Comparison of ENCODE assay signal across 1 cellular context in genomic region chr7:44797329-44798258, GRCh38.
TF ChIP-seq lines count a peak whose summit lies in the region.

No MANE protein-coding gene starts in this region.

TF ChIP-seq in HepG2, 621 proteins besides CTCF, POLR2A, EP300 and RAD21 (continued from another document and continues in another):
- TF ChIP-seq, protein P1, sequence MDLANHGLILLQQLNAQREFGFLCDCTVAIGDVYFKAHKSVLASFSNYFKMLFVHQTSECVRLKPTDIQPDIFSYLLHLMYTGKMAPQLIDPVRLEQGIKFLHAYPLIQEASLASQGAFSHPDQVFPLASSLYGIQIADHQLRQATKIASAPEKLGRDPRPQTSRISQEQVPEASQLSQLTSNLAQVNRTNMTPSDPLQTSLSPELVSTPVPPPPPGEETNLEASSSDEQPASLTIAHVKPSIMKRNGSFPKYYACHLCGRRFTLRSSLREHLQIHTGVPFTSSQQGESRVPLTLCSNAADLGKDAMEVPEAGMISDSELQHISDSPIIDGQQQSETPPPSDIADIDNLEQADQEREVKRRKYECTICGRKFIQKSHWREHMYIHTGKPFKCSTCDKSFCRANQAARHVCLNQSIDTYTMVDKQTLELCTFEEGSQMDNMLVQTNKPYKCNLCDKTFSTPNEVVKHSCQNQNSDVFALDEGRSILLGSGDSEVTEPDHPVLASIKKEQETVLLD (CRISPR knock-in tag; IDR thresholded peaks at IDR 0.05; ENCODE audit: low read depth): no peak
- TF ChIP-seq SMAD3 (CRISPR knock-in tag; IDR thresholded peaks at IDR 0.05) (no peak), ZNF121 (CRISPR knock-in tag; IDR thresholded peaks at IDR 0.05) (no peak), ZHX2 (IDR thresholded peaks at IDR 0.05; ENCODE audit: low read depth) (no peak), ZHX2 (CRISPR knock-in tag; IDR thresholded peaks at IDR 0.05; ENCODE audit: borderline replicate concordance) (no peak), TBX3 (IDR thresholded peaks at IDR 0.05; ENCODE audit: borderline replicate concordance) (no peak), NR2F1 (CRISPR knock-in tag; IDR thresholded peaks at IDR 0.05) (no peak), SOX5 (CRISPR knock-in tag; IDR thresholded peaks at IDR 0.05; ENCODE audit: borderline replicate concordance) (no peak), RARA (CRISPR knock-in tag; IDR thresholded peaks at IDR 0.05) (no peak), ZFP36L2 (CRISPR knock-in tag; IDR thresholded peaks at IDR 0.05) (no peak), TRAFD1 (CRISPR knock-in tag; IDR thresholded peaks at IDR 0.05; ENCODE audit: borderline replicate concordance) (no peak), ZNF792 (CRISPR knock-in tag; IDR thresholded peaks at IDR 0.05) (no peak), ZNF556 (CRISPR knock-in tag; IDR thresholded peaks at IDR 0.05; ENCODE audit: borderline replicate concordance) (no peak), ZNF10 (CRISPR knock-in tag; IDR thresholded peaks at IDR 0.05; ENCODE audit: borderline replicate concordance, low read depth) (no peak), ZFYVE20 (CRISPR knock-in tag; IDR thresholded peaks at IDR 0.05; ENCODE audit: borderline replicate concordance, low read depth) (no peak), SRF (IDR thresholded peaks at IDR 0.05; ENCODE audit: low read depth, low read length) (peak; percentile 66; the same call in 1 of the 2 replicates), CEBPB (IDR thresholded peaks at IDR 0.05; ENCODE audit: borderline replicate concordance, low read depth, low read length) (no peak), AHDC1 (CRISPR knock-in tag; IDR thresholded peaks at IDR 0.05; ENCODE audit: borderline replicate concordance) (no peak), ATM (IDR thresholded peaks at IDR 0.05; ENCODE audit: borderline replicate concordance) (no peak), GPN1 (CRISPR knock-in tag; IDR thresholded peaks at IDR 0.05; ENCODE audit: borderline replicate concordance) (no peak), CBX2 (IDR thresholded peaks at IDR 0.05; ENCODE audit: low read depth, low read length) (no peak), CBX2 (CRISPR knock-in tag; IDR thresholded peaks at IDR 0.05; ENCODE audit: low read depth) (no peak), ZBTB7B (CRISPR knock-in tag; IDR thresholded peaks at IDR 0.05) (no peak), CBFB (CRISPR knock-in tag; IDR thresholded peaks at IDR 0.05) (no peak), MAFF (IDR thresholded peaks at IDR 0.05; ENCODE audit: low read depth, low read length) (no peak), NFIC (IDR thresholded peaks at IDR 0.05; ENCODE audit: low read length) (no peak), PLRG1 (conservative IDR thresholded peaks at IDR 0.05) (no peak), ZNF891 (CRISPR knock-in tag; IDR thresholded peaks at IDR 0.05) (no peak), AKAP8 (CRISPR knock-in tag; IDR thresholded peaks at IDR 0.05) (no peak), TEF (CRISPR knock-in tag; IDR thresholded peaks at IDR 0.05) (no peak), KAT7 (CRISPR knock-in tag; IDR thresholded peaks at IDR 0.05; ENCODE audit: borderline replicate concordance) (no peak), DPF2 (CRISPR knock-in tag; IDR thresholded peaks at IDR 0.05; ENCODE audit: borderline replicate concordance, low read depth) (no peak), ZMYM3 (CRISPR knock-in tag; IDR thresholded peaks at IDR 0.05) (no peak), ZNF501 (CRISPR knock-in tag; IDR thresholded peaks at IDR 0.05) (no peak; the same call in 1 of the 2 replicates), KLF9 (CRISPR knock-in tag; IDR thresholded peaks at IDR 0.05; ENCODE audit: low read depth) (no peak), SIN3B (IDR thresholded peaks at IDR 0.05; ENCODE audit: low read length) (no peak), ZNF547 (CRISPR knock-in tag; IDR thresholded peaks at IDR 0.05) (no peak), POLR2AphosphoS5 (IDR thresholded peaks at IDR 0.05; ENCODE audit: low read depth, low read length) (peak; percentile 34; the same call in 1 of the 2 replicates), ZNF296 (CRISPR knock-in tag; conservative IDR thresholded peaks at IDR 0.05) (peak; percentile 39; the same call in 1 of the 2 replicates), ZNF709 (CRISPR knock-in tag; IDR thresholded peaks at IDR 0.05) (no peak), ZNF607 (CRISPR knock-in tag; IDR thresholded peaks at IDR 0.05; ENCODE audit: borderline replicate concordance) (no peak), ZBTB8A (CRISPR knock-in tag; IDR thresholded peaks at IDR 0.05; ENCODE audit: borderline replicate concordance, low read depth) (no peak), ZNF713 (CRISPR knock-in tag; IDR thresholded peaks at IDR 0.05) (no peak), REPIN1 (CRISPR knock-in tag; IDR thresholded peaks at IDR 0.05; ENCODE audit: borderline replicate concordance, low read depth) (peak; percentile 29; the same call in 1 of the 2 replicates), SOX13 (IDR thresholded peaks at IDR 0.05) (no peak), SOX13 (CRISPR knock-in tag; conservative IDR thresholded peaks at IDR 0.05 in 1 of 2, IDR thresholded peaks at IDR 0.05 in 1 of 2) (no peak), GABPA (IDR thresholded peaks at IDR 0.05; ENCODE audit: low read depth, low read length) (no peak), GABPA (CRISPR knock-in tag; IDR thresholded peaks at IDR 0.05; ENCODE audit: low read depth) (peak; percentile 60), NFRKB (IDR thresholded peaks at IDR 0.05) (no peak), PHF20 (CRISPR knock-in tag; IDR thresholded peaks at IDR 0.05) (no peak), MYC (CRISPR knock-in tag; IDR thresholded peaks at IDR 0.05; ENCODE audit: borderline replicate concordance) (no peak), ZSCAN9 (CRISPR knock-in tag; IDR thresholded peaks at IDR 0.05; ENCODE audit: borderline replicate concordance) (0 out of 2 replicates have a peak, but pooled peaks have one; percentile 72), TARDBP (CRISPR knock-in tag; IDR thresholded peaks at IDR 0.05) (no peak; the same call in 1 of the 2 replicates), NFYB (CRISPR knock-in tag; IDR thresholded peaks at IDR 0.05) (0 out of 2 replicates have a peak, but pooled peaks have one; percentile 14), STAT5B (CRISPR knock-in tag; IDR thresholded peaks at IDR 0.05) (no peak), GATAD2A (CRISPR knock-in tag; IDR thresholded peaks at IDR 0.05) (peak; percentile 66)
- TF ChIP-seq, protein P2, sequence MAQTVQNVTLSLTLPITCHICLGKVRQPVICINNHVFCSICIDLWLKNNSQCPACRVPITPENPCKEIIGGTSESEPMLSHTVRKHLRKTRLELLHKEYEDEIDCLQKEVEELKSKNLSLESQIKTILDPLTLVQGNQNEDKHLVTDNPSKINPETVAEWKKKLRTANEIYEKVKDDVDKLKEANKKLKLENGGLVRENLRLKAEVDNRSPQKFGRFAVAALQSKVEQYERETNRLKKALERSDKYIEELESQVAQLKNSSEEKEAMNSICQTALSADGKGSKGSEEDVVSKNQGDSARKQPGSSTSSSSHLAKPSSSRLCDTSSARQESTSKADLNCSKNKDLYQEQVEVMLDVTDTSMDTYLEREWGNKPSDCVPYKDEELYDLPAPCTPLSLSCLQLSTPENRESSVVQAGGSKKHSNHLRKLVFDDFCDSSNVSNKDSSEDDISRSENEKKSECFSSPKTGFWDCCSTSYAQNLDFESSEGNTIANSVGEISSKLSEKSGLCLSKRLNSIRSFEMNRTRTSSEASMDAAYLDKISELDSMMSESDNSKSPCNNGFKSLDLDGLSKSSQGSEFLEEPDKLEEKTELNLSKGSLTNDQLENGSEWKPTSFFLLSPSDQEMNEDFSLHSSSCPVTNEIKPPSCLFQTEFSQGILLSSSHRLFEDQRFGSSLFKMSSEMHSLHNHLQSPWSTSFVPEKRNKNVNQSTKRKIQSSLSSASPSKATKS (CRISPR knock-in tag; IDR thresholded peaks at IDR 0.05): no peak
- TF ChIP-seq, protein P3, sequence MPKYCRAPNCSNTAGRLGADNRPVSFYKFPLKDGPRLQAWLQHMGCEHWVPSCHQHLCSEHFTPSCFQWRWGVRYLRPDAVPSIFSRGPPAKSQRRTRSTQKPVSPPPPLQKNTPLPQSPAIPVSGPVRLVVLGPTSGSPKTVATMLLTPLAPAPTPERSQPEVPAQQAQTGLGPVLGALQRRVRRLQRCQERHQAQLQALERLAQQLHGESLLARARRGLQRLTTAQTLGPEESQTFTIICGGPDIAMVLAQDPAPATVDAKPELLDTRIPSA (CRISPR knock-in tag; IDR thresholded peaks at IDR 0.05; ENCODE audit: borderline replicate concordance): no peak
